Comparison of ENCODE assay signal across 15 cellular contexts in genomic region chr2:54479422-54479821, GRCh38. TPM values are rescaled to one million over a fixed set of nuclear protein-coding genes. Genes with fewer than 3 reads are reported as not detected.
DNase-seq lines count a peak whose midpoint lies in the region; ATAC-seq and TF ChIP-seq lines count a peak whose summit lies in the region.
"Had no signal": no experiment of that assay in that cellular context is flagged by ENCODE, and none has a peak within 500 bp of the region (broad histone marks: within the 10 kb centered on the region; RNA-seq: fewer than 3 reads in every experiment).

No MANE protein-coding gene starts in this region.

- no peak overlapping the region for H4K91ac ChIP-seq in mesenchymal stem cell (ENCODE audit: low read length)

- H3K27me3 Mint-ChIP-seq in activated CD8-positive, alpha-beta memory T cell treated with anti-CD3 and anti-CD28 coated beads, Interleukin-2, amount 10 ng/mL, durations not matched to agents 7 days and 5 days, result peaks cover 5% of the 10 kb centered on the region
- H3K27me3 Mint-ChIP-seq: activated B cell treated with CpG ODN at 0.5 μM for 24 hours had no signal

- no peaks in the 10 kb centered on the region for H3K9me3 Mint-ChIP-seq in activated CD8-positive, alpha-beta memory T cell treated with anti-CD3 and anti-CD28 coated beads, Interleukin-2, amount 10 ng/mL, durations not matched to agents 7 days and 5 days (ENCODE audit: low read depth)

- no peak overlapping the region for H2BK12ac ChIP-seq in mesenchymal stem cell (ENCODE audit: low read length in 2 of 2)

- H3K18ac ChIP-seq in mesenchymal stem cell (ENCODE audit: low read depth in 1 of 2, low read length in 2 of 2), result no peak overlapping the region

- H3K23ac ChIP-seq in mesenchymal stem cell (ENCODE audit: low read length in 2 of 2), result no peak overlapping the region

- no peaks in the 10 kb centered on the region for H3K36me3 ChIP-seq in mesenchymal stem cell (ENCODE audit: control insufficient read depth in 1 of 2, insufficient read depth in 2 of 2, low read depth in 1 of 2, low read length in 2 of 2)
- no peaks in the 10 kb centered on the region for H3K36me3 ChIP-seq in esophagus squamous epithelium
- H3K36me3 ChIP-seq: adrenal gland, pancreas had no signal

- TF ChIP-seq POLR2A in esophagus squamous epithelium (IDR thresholded peaks at IDR 0.05), result no peak

- peaks cover 3% of the 10 kb centered on the region for H3K4me1 Mint-ChIP-seq in activated CD8-positive, alpha-beta memory T cell treated with anti-CD3 and anti-CD28 coated beads, Interleukin-2, amount 10 ng/mL, durations not matched to agents 7 days and 5 days
- H3K4me1 Mint-ChIP-seq: activated B cell treated with CpG ODN at 0.5 μM for 24 hours, B cell had no signal

- H2BK15ac ChIP-seq in mesenchymal stem cell (ENCODE audit: low read depth, poor library complexity, severe bottlenecking), result no peak overlapping the region

- H3K27me3 ChIP-seq in mesenchymal stem cell (ENCODE audit: control insufficient read depth in 1 of 2, insufficient read depth in 1 of 2, low read length in 2 of 2) (no peaks in the 10 kb centered on the region), esophagus squamous epithelium (no peaks in the 10 kb centered on the region)
- H3K27me3 ChIP-seq: adrenal gland, pancreas had no signal

- peaks cover 4% of the 10 kb centered on the region for H3K79me1 ChIP-seq in mesenchymal stem cell (replicated peaks; ENCODE audit: low read length, poor library complexity, severe bottlenecking)

- ATAC-seq in activated CD8-positive, alpha-beta memory T cell treated with anti-CD3 and anti-CD28 coated beads, Interleukin-2, amount 10 ng/mL, durations not matched to agents 7 days and 5 days, result no peak

- no peaks in the 10 kb centered on the region for H3K9me3 ChIP-seq in mesenchymal stem cell (ENCODE audit: control insufficient read depth, low read length)
- peaks cover 0 to 8% (median 0%) of the 10 kb centered on the region in 3 donors for H3K9me3 ChIP-seq in esophagus squamous epithelium
- H3K9me3 ChIP-seq: adrenal gland, pancreas had no signal

- no peak overlapping the region for H3K4me3 Mint-ChIP-seq in activated CD8-positive, alpha-beta memory T cell treated with anti-CD3 and anti-CD28 coated beads, Interleukin-2, amount 10 ng/mL, durations not matched to agents 7 days and 5 days
- H3K4me3 Mint-ChIP-seq: activated B cell treated with CpG ODN at 0.5 μM for 24 hours, B cell had no signal

- no peak overlapping the region for H3K4me2 ChIP-seq in mesenchymal stem cell (ENCODE audit: low read length, poor library complexity, severe bottlenecking)

- H4K8ac ChIP-seq in mesenchymal stem cell (ENCODE audit: low read length), result no peak overlapping the region

- H2AK5ac ChIP-seq in mesenchymal stem cell (ENCODE audit: low read length, severe bottlenecking), result no peak overlapping the region

- H2AFZ ChIP-seq in mesenchymal stem cell (ENCODE audit: low read depth, low read length), result no peak overlapping the region

- no peak overlapping the region for H3K27ac Mint-ChIP-seq in activated CD8-positive, alpha-beta memory T cell treated with anti-CD3 and anti-CD28 coated beads, Interleukin-2, amount 10 ng/mL, durations not matched to agents 7 days and 5 days
- H3K27ac Mint-ChIP-seq: activated B cell treated with CpG ODN at 0.5 μM for 24 hours, B cell had no signal

- TF ChIP-seq CTCF in choroid plexus epithelial cell (conservative IDR thresholded peaks at IDR 0.05; ENCODE audit: low read depth, low read length) (no peak), esophagus squamous epithelium (IDR thresholded peaks at IDR 0.05) (no peak)

- WGBS in mesenchymal stem cell, result 50% methylated on average over 2 of the region's 2 CpGs
- WGBS in esophagus squamous epithelium, 2 donors, result 74 to 80% methylated on average over 2 of the region's 2 CpGs

- DNase-seq in GF-D8 (lab: John Stamatoyannopoulos, UW) (peak; percentile 13), NOMO-1 treated with dmso at 0.1 percent for 144 hours (lab: John Stamatoyannopoulos, UW; ENCODE audit: unreplicated experiment) (peak; percentile 23), choroid plexus epithelial cell (ENCODE audit: low read depth) (peak; percentile 60), mesenchymal stem cell (peak; percentile 90), esophagus squamous epithelium (lab: John Stamatoyannopoulos, UW) (no peak), HPDE6-E6E7 (ENCODE audit: extremely low spot score) (no peak)
- DNase-seq in stimulated activated CD4-positive, alpha-beta T cell treated with anti-CD3 and anti-CD28 coated beads, Interleukin-1b, Interleukin-23, amount 100 ng/mL, for 48 hours, result no peak
- no peak for DNase-seq in activated CD8-positive, alpha-beta memory T cell treated with anti-CD3 and anti-CD28 coated beads, Interleukin-2, amount 10 ng/mL, durations not matched to agents 7 days and 5 days
- DNase-seq: activated B cell treated with CpG ODN at 0.5 μM for 24 hours; adrenal gland; effector CD8-positive, alpha-beta T cell; NCI-H1092 treated with DMSO at 0.1 percent for 48 hours; NCI-H446 treated with DMSO at 0.1 percent for 48 hours had no signal

- no peaks in the 10 kb centered on the region for H3K36me3 Mint-ChIP-seq in activated CD8-positive, alpha-beta memory T cell treated with anti-CD3 and anti-CD28 coated beads, Interleukin-2, amount 10 ng/mL, durations not matched to agents 7 days and 5 days

- H2BK120ac ChIP-seq in mesenchymal stem cell (ENCODE audit: low read depth, low read length), result no peak overlapping the region

- H3K4me3 ChIP-seq in choroid plexus epithelial cell (ENCODE audit: low read depth, low read length) (no peak overlapping the region), mesenchymal stem cell (ENCODE audit: insufficient read depth in 1 of 2, low read depth in 1 of 2, low read length in 2 of 2) (no peak overlapping the region), esophagus squamous epithelium (no peak overlapping the region)
- H3K4me3 ChIP-seq: adrenal gland, pancreas had no signal

- CTCF ChIA-PET in activated CD8-positive, alpha-beta memory T cell treated with anti-CD3 and anti-CD28 coated beads, Interleukin-2, amount 10 ng/mL, durations not matched to agents 7 days and 5 days (lab: Charles Lee), result no interaction called here

- no peak overlapping the region for H3K4ac ChIP-seq in mesenchymal stem cell (ENCODE audit: low read depth in 1 of 2, low read length in 2 of 2)

- intact Hi-C loops in esophagus squamous epithelium (cut with DNase I), result no loop called here

- no peak overlapping the region for H3K9ac ChIP-seq in mesenchymal stem cell (ENCODE audit: low read length)

- no peak overlapping the region for H2BK5ac ChIP-seq in mesenchymal stem cell (ENCODE audit: low read depth, low read length, poor library complexity, severe bottlenecking)

- peaks cover 16% of the 10 kb centered on the region for H3K4me1 ChIP-seq in mesenchymal stem cell (ENCODE audit: control insufficient read depth, insufficient read depth, low read depth, low read length)
- peaks cover 0 to 48% (median 25%) of the 10 kb centered on the region in 3 donors for H3K4me1 ChIP-seq in esophagus squamous epithelium

- H3K14ac ChIP-seq in mesenchymal stem cell (ENCODE audit: low read length in 2 of 2), result no peak overlapping the region

- H3K27ac ChIP-seq in mesenchymal stem cell (ENCODE audit: low read length, poor library complexity, severe bottlenecking) (peak overlapping the region; percentile 29), esophagus squamous epithelium (peak overlapping the region in 1 of 4 donors; percentile 26)

RNA-seq across cellular contexts. Expression of gene SPTBN1, which starts 23.3 kb away (rescaled TPM):
- 97.4 TPM for polyA plus RNA-seq in mesenchymal stem cell (2013, experiment 1 of 2)
- 89.2 TPM for polyA plus RNA-seq in mesenchymal stem cell (2013, experiment 2 of 2)
- 100 to 1,000 TPM in 2 of 4 donors, 10 to 100 TPM in 2; 65.0 to 217 (median 85.3) TPM for total RNA-seq in esophagus squamous epithelium
- 100 to 1,000 TPM in 1 of 2 experiments, 10 to 100 TPM in 1; 82.9 to 109 TPM for total RNA-seq in activated CD8-positive, alpha-beta memory T cell treated with anti-CD3 and anti-CD28 coated beads, Interleukin-2, amount 10 ng/mL, durations not matched to agents 7 days and 5 days

Comparison
In these comparisons a context has a peak if more than half of its experiments do, and no peak if none do; other contexts are left out.
1. DNase-seq: peak in GF-D8 (single experiment), NOMO-1 treated with dmso at 0.1 percent for 144 hours (single experiment), choroid plexus epithelial cell (single experiment) and mesenchymal stem cell (single experiment); none in esophagus squamous epithelium (single experiment), HPDE6-E6E7 (single experiment), stimulated activated CD4-positive, alpha-beta T cell treated with anti-CD3 and anti-CD28 coated beads, Interleukin-1b, Interleukin-23, amount 100 ng/mL, for 48 hours (single experiment) and activated CD8-positive, alpha-beta memory T cell treated with anti-CD3 and anti-CD28 coated beads, Interleukin-2, amount 10 ng/mL, durations not matched to agents 7 days and 5 days (single experiment).